ENCODE assay signal across 19 cellular contexts in the genomic region with DNA sequence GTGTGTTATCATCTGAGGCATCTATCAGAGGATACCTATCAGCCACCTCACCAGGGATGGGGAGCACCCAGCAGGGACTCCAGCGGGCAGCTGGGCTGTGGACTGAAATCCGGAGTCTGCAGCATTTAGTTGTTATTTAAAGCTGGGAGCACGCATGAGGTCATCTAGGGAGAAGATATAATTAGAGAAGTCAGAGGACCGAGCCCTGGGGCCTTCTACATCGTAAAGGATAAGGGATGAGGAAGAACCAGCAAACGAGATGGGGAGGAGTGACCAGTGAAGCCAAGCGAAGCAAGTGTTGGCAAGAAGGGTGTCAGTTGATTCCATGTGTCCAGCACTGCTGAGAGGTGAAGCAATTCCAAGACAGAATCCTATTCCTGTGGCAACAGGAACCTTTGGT.
"Had no signal": no experiment of that assay in that cellular context is flagged by ENCODE, and none has a peak within 500 bp of the region (broad histone marks: within the 10 kb centered on the region; RNA-seq: fewer than 3 reads in every experiment).

No MANE protein-coding gene starts in this region.

- H3K36me3 Mint-ChIP-seq: natural killer cell had no signal

- H3K4me1 ChIP-seq: colonic mucosa, uterus had no signal

- H3K27ac ChIP-seq: body of pancreas, colonic mucosa, epithelial cell of prostate, lower lobe of right lung, ovary, skin epidermis, tibial nerve, uterus had no signal

- H3K27me3 Mint-ChIP-seq: activated CD4-positive, alpha-beta T cell treated with anti-CD3 and anti-CD28 coated beads, Interleukin-2, amount 10 ng/mL, durations not matched to agents 24 days and 14 days; activated CD8-positive, alpha-beta T cell treated with anti-CD3 and anti-CD28 coated beads for 36 hours had no signal

- ATAC-seq: activated CD8-positive, alpha-beta T cell treated with anti-CD3 and anti-CD28 coated beads for 36 hours; body of pancreas; lower lobe of right lung; natural killer cell; stimulated activated naive CD8-positive, alpha-beta T cell treated with anti-CD3 and anti-CD28 coated beads, Interleukin-15, Interleukin-2, amounts not matched to agents 100 U/mL and 50 U/mL, for 24 hours had no signal

- H3K9me3 Mint-ChIP-seq: activated CD4-positive, alpha-beta T cell treated with anti-CD3 and anti-CD28 coated beads, Interleukin-2, amount 10 ng/mL, durations not matched to agents 24 days and 14 days; activated CD8-positive, alpha-beta T cell treated with anti-CD3 and anti-CD28 coated beads for 36 hours; activated naive CD4-positive, alpha-beta T cell treated with anti-CD3 and anti-CD28 coated beads for 36 hours; activated T-helper 2 cell treated with anti-CD3 and anti-CD28 coated beads, Interferon-gamma antibody, Interleukin-2, Interleukin-4, amounts not matched to agents 10 μg/mL and 5 μg/mL and 100 μg/mL, durations not matched to agents 14 hours and 24 hours and 36 hours; endodermal cell; natural killer cell; T-helper 1 cell treated with Interleukin-12 subunit alpha and Interleukin-12 subunit beta and Interleukin-4 antibody, amounts not matched to agents 30 μg/mL and 1 μg/mL, for 36 hours had no signal

- H3K36me3 ChIP-seq: colonic mucosa, lower lobe of right lung, ovary, uterus had no signal

- DNase-seq: activated CD4-positive, alpha-beta T cell treated with anti-CD3 and anti-CD28 coated beads, Interleukin-2, amount 10 ng/mL, durations not matched to agents 24 days and 14 days; activated CD8-positive, alpha-beta T cell treated with anti-CD3 and anti-CD28 coated beads for 36 hours; activated naive CD4-positive, alpha-beta T cell treated with anti-CD3 and anti-CD28 coated beads for 36 hours; activated T-cell treated with anti-CD3 and anti-CD28 coated beads, Interleukin-2, amount 50 U/mL, for 1 hour; body of pancreas; caudate nucleus; colonic mucosa; endodermal cell; foreskin melanocyte; lower lobe of right lung; natural killer cell; ovary; stimulated activated naive CD8-positive, alpha-beta T cell treated with anti-CD3 and anti-CD28 coated beads, Interleukin-15, Interleukin-2, amounts not matched to agents 100 U/mL and 50 U/mL, for 24 hours; uterus had no signal

- H3K27ac Mint-ChIP-seq: activated CD4-positive, alpha-beta T cell treated with anti-CD3 and anti-CD28 coated beads, Interleukin-2, amount 10 ng/mL, durations not matched to agents 24 days and 14 days; activated CD8-positive, alpha-beta T cell treated with anti-CD3 and anti-CD28 coated beads for 36 hours; activated naive CD4-positive, alpha-beta T cell treated with anti-CD3 and anti-CD28 coated beads for 36 hours; activated T-helper 2 cell treated with anti-CD3 and anti-CD28 coated beads, Interferon-gamma antibody, Interleukin-2, Interleukin-4, amounts not matched to agents 10 μg/mL and 5 μg/mL and 100 μg/mL, durations not matched to agents 14 hours and 24 hours and 36 hours; endodermal cell; natural killer cell; T-helper 1 cell treated with Interleukin-12 subunit alpha and Interleukin-12 subunit beta and Interleukin-4 antibody, amounts not matched to agents 30 μg/mL and 1 μg/mL, for 36 hours had no signal

- H3K4me3 Mint-ChIP-seq: activated CD4-positive, alpha-beta T cell treated with anti-CD3 and anti-CD28 coated beads, Interleukin-2, amount 10 ng/mL, durations not matched to agents 24 days and 14 days; activated CD8-positive, alpha-beta T cell treated with anti-CD3 and anti-CD28 coated beads for 36 hours; activated naive CD4-positive, alpha-beta T cell treated with anti-CD3 and anti-CD28 coated beads for 36 hours; endodermal cell; natural killer cell; T-helper 1 cell treated with Interleukin-12 subunit alpha and Interleukin-12 subunit beta and Interleukin-4 antibody, amounts not matched to agents 30 μg/mL and 1 μg/mL, for 36 hours had no signal

- H3K4me3 ChIP-seq: body of pancreas, colonic mucosa, lower lobe of right lung, ovary, skin epidermis, tibial nerve, uterus had no signal

- H3K9me3 ChIP-seq: body of pancreas, colonic mucosa, lower lobe of right lung, ovary, tibial nerve, uterus had no signal

- H3K27me3 ChIP-seq: body of pancreas, colonic mucosa, ovary, tibial nerve, uterus had no signal
